17 cellular contexts compared by ENCODE assay signal in genomic region chrX:26788402-26788998, GRCh38.
DNase-seq lines count a peak whose midpoint lies in the region; ATAC-seq and TF ChIP-seq lines count a peak whose summit lies in the region.
"Had no signal": no experiment of that assay in that cellular context is flagged by ENCODE, and none has a peak within 500 bp of the region (broad histone marks: within the 10 kb centered on the region; RNA-seq: fewer than 3 reads in every experiment).

No MANE protein-coding gene starts in this region.

- H4K20me1 ChIP-seq in hepatocyte (ENCODE audit: insufficient read depth, poor library complexity, severe bottlenecking), result no peaks in the 10 kb centered on the region
- H4K20me1 ChIP-seq: BLaER1 had no signal

- WGBS in hepatocyte (ENCODE audit: low lambda C conversion rate, missing lambda C conversion rate), result 79% methylated on average over 1 of the region's 1 CpG

- no peaks in the 10 kb centered on the region for H3K9me2 ChIP-seq in hepatocyte (replicated peaks; ENCODE audit: insufficient read depth)

- no peak for ATAC-seq in foreskin keratinocyte
- ATAC-seq: K562, SK-N-SH treated with all-trans-retinoic acid at 6 μM for 48 hours had no signal

- H3K4me1 ChIP-seq in foreskin keratinocyte (no peaks in the 10 kb centered on the region), hepatocyte (ENCODE audit: insufficient read depth) (no peaks in the 10 kb centered on the region)
- H3K4me1 ChIP-seq: BLaER1 had no signal

- no peak overlapping the region for H3K4me2 ChIP-seq in hepatocyte
- H3K4me2 ChIP-seq: BLaER1 had no signal

- no peak overlapping the region for H2AFZ ChIP-seq in hepatocyte

- H3K79me2 ChIP-seq in hepatocyte, result no peaks in the 10 kb centered on the region

- H3K27me3 ChIP-seq in brain microvascular endothelial cell (replicated peaks) (no peaks in the 10 kb centered on the region), foreskin keratinocyte (no peaks in the 10 kb centered on the region), hepatocyte (no peaks in the 10 kb centered on the region)

- peak overlapping the region; percentile 25 for H3K27ac ChIP-seq in brain microvascular endothelial cell
- H3K27ac ChIP-seq in foreskin keratinocyte, result no peak overlapping the region
- no peak overlapping the region for H3K27ac ChIP-seq in hepatocyte
- H3K27ac ChIP-seq: BLaER1 had no signal

- H3K9me3 ChIP-seq in hepatocyte (ENCODE audit: low read depth), result no peaks in the 10 kb centered on the region
- H3K9me3 ChIP-seq: BLaER1 had no signal

- TF ChIP-seq CTCF in brain microvascular endothelial cell (IDR thresholded peaks at IDR 0.05; ENCODE audit: low read depth, low read length, missing control alignments) (no peak), foreskin keratinocyte (conservative IDR thresholded peaks at IDR 0.05) (no peak), hepatocyte (IDR thresholded peaks at IDR 0.05; ENCODE audit: poor library complexity) (no peak)

- H3K4me3 ChIP-seq in brain microvascular endothelial cell (ENCODE audit: low read depth, low read length) (no peak overlapping the region), skeletal muscle cell (ENCODE audit: low read depth, low read length) (no peak overlapping the region), hepatocyte (no peak overlapping the region)
- H3K4me3 ChIP-seq: BLaER1, K562 had no signal

- peak; percentile 27 for DNase-seq in LHCN-M2 (ENCODE audit: low read depth)
- peak; percentile 12 for DNase-seq in brain microvascular endothelial cell
- DNase-seq in foreskin keratinocyte, result peak; percentile 31 to 33
- DNase-seq in skeletal muscle cell (ENCODE audit: low read depth), result peak; percentile 22
- DNase-seq in NCI-H128 (lab: John Stamatoyannopoulos, UW; ENCODE audit: unreplicated experiment), result no peak
- DNase-seq in hepatocyte (ENCODE audit: low spot score), result no peak
- DNase-seq in G401 (ENCODE audit: low spot score), result no peak
- DNase-seq: CD8-positive, alpha-beta memory T cell; H9; NCI-H1048; NCI-H187; NCI-H446; NCI-H748 treated with DMSO at 0.1 percent for 48 hours; Right ventricle myocardium superior had no signal

- H3K36me3 ChIP-seq in brain microvascular endothelial cell (replicated peaks), result no peaks in the 10 kb centered on the region
- H3K36me3 ChIP-seq in hepatocyte (replicated peaks; ENCODE audit: insufficient read depth, low read depth), result no peaks in the 10 kb centered on the region
- H3K36me3 ChIP-seq: BLaER1 had no signal

- in situ Hi-C loops in brain microvascular endothelial cell (cut with HindIII; ENCODE audit: low pct_ligation_motif_present, low sequenced_read_pairs), result no loop called here
- in situ Hi-C loops in G401 (cut with HindIII; ENCODE audit: low sequenced_read_pairs), result no loop called here

Comparison
In these comparisons a context has a peak if more than half of its experiments do, and no peak if none do; other contexts are left out.
1. DNase-seq: peak in LHCN-M2 (single experiment), brain microvascular endothelial cell (single experiment), foreskin keratinocyte (2 of 2) and skeletal muscle cell (single experiment); none in NCI-H128 (single experiment), hepatocyte (single experiment) and G401 (single experiment).